ENCODE assay signal across 9 cellular contexts in genomic region chr7:106864298-106865081, GRCh38. TPM values are rescaled to one million over a fixed set of nuclear protein-coding genes. Genes with fewer than 3 reads are reported as not detected.
DNase-seq lines count a peak whose midpoint lies in the region; ATAC-seq and TF ChIP-seq lines count a peak whose summit lies in the region.
"Had no signal": no experiment of that assay in that cellular context is flagged by ENCODE, and none has a peak within 500 bp of the region (broad histone marks: within the 10 kb centered on the region; RNA-seq: fewer than 3 reads in every experiment).

No MANE protein-coding gene starts in this region.

- peak overlapping the region; percentile 88 for H3K4me3 Mint-ChIP-seq in T-helper 2 cell treated with Interferon-gamma antibody and Interleukin-4, amounts not matched to agents 5 μg/mL and 100 μg/mL, for 36 hours

- H3K9me3 Mint-ChIP-seq in T-helper 2 cell treated with Interferon-gamma antibody and Interleukin-4, amounts not matched to agents 5 μg/mL and 100 μg/mL, for 36 hours: no peaks in the 10 kb centered on the region

- H3K4me1 ChIP-seq in spleen: peaks cover 26 to 82% (median 52%) of the 10 kb centered on the region in 6 donors

- WGBS in spleen, 5 donors: 44 to 55% (median 53%) methylated on average over 2 of the region's 2 CpGs

- peaks cover 25% of the 10 kb centered on the region for H3K4me1 Mint-ChIP-seq in T-helper 2 cell treated with Interferon-gamma antibody and Interleukin-4, amounts not matched to agents 5 μg/mL and 100 μg/mL, for 36 hours (ENCODE audit: low read depth)

- peak; percentile 41 for ATAC-seq in HG02870 (IDR thresholded peaks at IDR 0.05; ENCODE audit: unreplicated experiment)

- peak overlapping the region; percentile 90 for H3K27ac Mint-ChIP-seq in T-helper 2 cell treated with Interferon-gamma antibody and Interleukin-4, amounts not matched to agents 5 μg/mL and 100 μg/mL, for 36 hours

- intact Hi-C loops in spleen (cut with DNase I; ENCODE audit: low total_unique reads): loop anchor here (5.0 kb wide), 1 partner anchor 67 kb away; no protein-coding TSS in a partner anchor

- H3K27me3 Mint-ChIP-seq in T-helper 2 cell treated with Interferon-gamma antibody and Interleukin-4, amounts not matched to agents 5 μg/mL and 100 μg/mL, for 36 hours (ENCODE audit: low read depth): no peaks in the 10 kb centered on the region

- no peak for TF ChIP-seq CTCF in spleen (IDR thresholded peaks at IDR 0.05 in 8 of 11, conservative IDR thresholded peaks at IDR 0.05 in 3 of 11)

- no peaks in the 10 kb centered on the region for H3K27me3 ChIP-seq in spleen (replicated peaks in 1 of 7)

- TF ChIP-seq POLR2A in spleen (IDR thresholded peaks at IDR 0.05): no peak

- peak; percentile 23 for DNase-seq in SIG-M5 treated with dmso at 0.1 percent for 504 hours (lab: John Stamatoyannopoulos, UW; ENCODE audit: unreplicated experiment)
- no peak for DNase-seq in SIG-M5 (lab: John Stamatoyannopoulos, UW)
- no peak for DNase-seq in T-helper 2 cell treated with Interferon-gamma antibody and Interleukin-4, amounts not matched to agents 5 μg/mL and 100 μg/mL, for 36 hours (ENCODE audit: low spot score)
- no peak for DNase-seq in spleen
- no peak for DNase-seq in NCI-H446 (lab: John Stamatoyannopoulos, UW)
- DNase-seq in NCI-H226: no peak
- no peak for DNase-seq in NCI-H1048 (lab: John Stamatoyannopoulos, UW)
- DNase-seq: 8988T had no signal

- H3K36me3 Mint-ChIP-seq in T-helper 2 cell treated with Interferon-gamma antibody and Interleukin-4, amounts not matched to agents 5 μg/mL and 100 μg/mL, for 36 hours (ENCODE audit: low read depth): peaks cover 29% of the 10 kb centered on the region

- H3K36me3 ChIP-seq in spleen: peaks cover 0 to 24% (median 18%) of the 10 kb centered on the region in 6 donors

- peak overlapping the region; percentile 80 to 92 (median 88) for H3K27ac ChIP-seq in spleen

- H3K4me3 ChIP-seq in spleen: peak overlapping the region in 7 of 8 donors; percentile 51 to 83 (median 61)

- peaks cover 0 to 6% (median 0%) of the 10 kb centered on the region in 8 donors for H3K9me3 ChIP-seq in spleen

RNA-seq across cellular contexts. Expression of gene PIK3CG, which starts 0.6 kb away (rescaled TPM):
- total RNA-seq in spleen: 10 to 100 TPM; 31.8 to 54.8 (median 38.6) TPM
- 1 to 10 TPM; 1.3 to 2.7 (median 2.6) TPM for polyA plus RNA-seq in spleen
